ENCODE assay signal across 10 cellular contexts in the genomic region with DNA sequence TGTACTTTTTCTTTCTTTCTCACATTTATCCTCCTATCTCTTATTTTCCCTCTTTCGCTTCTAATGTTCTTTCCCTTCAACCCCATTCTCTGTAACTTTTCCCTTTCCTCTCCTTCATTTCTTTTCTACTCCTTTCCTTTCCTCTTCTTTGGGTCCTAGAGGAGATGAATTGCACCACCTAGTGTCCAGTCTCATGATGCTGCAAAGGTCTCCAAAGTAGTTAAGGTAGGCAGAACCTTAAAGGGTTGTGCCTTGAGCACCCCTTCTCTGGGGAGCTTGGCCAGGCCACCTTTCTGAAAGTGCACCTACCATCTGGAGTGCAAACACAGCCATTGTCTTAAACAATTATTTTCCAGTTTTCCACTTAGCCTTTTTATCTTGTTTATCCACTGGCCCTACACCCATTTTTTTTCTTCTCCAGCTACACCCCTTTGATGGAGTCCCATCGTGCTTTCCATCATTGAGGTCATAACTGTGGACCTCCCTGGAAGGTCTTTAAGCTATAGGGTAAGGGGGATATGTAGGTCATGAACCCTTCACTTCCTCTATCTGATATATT.
A peak's percentile ranks its signal among the peaks of the same experiment; 100 is the strongest.
DNase-seq lines count a peak whose midpoint lies in the region; ATAC-seq and TF ChIP-seq lines count a peak whose summit lies in the region.
"Had no signal": no experiment of that assay in that cellular context is flagged by ENCODE, and none has a peak within 500 bp of the region (broad histone marks: within the 10 kb centered on the region; RNA-seq: fewer than 3 reads in every experiment).

No MANE protein-coding gene starts in this region.

- H3K4me1 ChIP-seq in adrenal gland (replicated peaks in 1 of 2): no peaks in the 10 kb centered on the region
- no peaks in the 10 kb centered on the region for H3K4me1 ChIP-seq in thoracic aorta (ENCODE audit: control insufficient read depth in 1 of 2, low read depth in 2 of 2)

- ATAC-seq in Right ventricle myocardium inferior: peak; percentile 50
- ATAC-seq in thoracic aorta (ENCODE audit: insufficient number of reproducible peaks, low FRiP score, low read depth): no peak
- ATAC-seq in HG03196 (IDR thresholded peaks at IDR 0.05; ENCODE audit: unreplicated experiment): no peak
- ATAC-seq in T-helper 17 cell: no peak

- H3K27ac ChIP-seq in adrenal gland: no peak overlapping the region
- no peak overlapping the region for H3K27ac ChIP-seq in thoracic aorta

- intact Hi-C loops in Right ventricle myocardium inferior (cut with DNase I) (loop anchor here (1.0 kb wide), 1 partner anchor 249 kb away; no protein-coding TSS in a partner anchor), cardiac septum (cut with DNase I) (loop anchor here (1.0 to 10.0 kb wide), 4 partner anchors 60 to 249 kb away; no protein-coding TSS in a partner anchor), adrenal gland (cut with DNase I) (loop anchor here (5.0 to 10.0 kb wide), 2 partner anchors 70 to 247 kb away; no protein-coding TSS in a partner anchor)

- no peak overlapping the region for H3K4me3 Mint-ChIP-seq in T-helper 17 cell
- H3K4me3 Mint-ChIP-seq: central memory CD8-positive, alpha-beta T cell; stimulated activated naive CD8-positive, alpha-beta T cell treated with anti-CD3 and anti-CD28 coated beads, Interleukin-15, Interleukin-2, amounts not matched to agents 100 ng/mL and 50 ng/mL, for 24 hours had no signal

- H3K27me3 ChIP-seq in adrenal gland (no peaks in the 10 kb centered on the region), thoracic aorta (replicated peaks; ENCODE audit: insufficient read depth) (no peaks in the 10 kb centered on the region)

- DNase-seq in Right ventricle myocardium inferior (ENCODE audit: missing footprints) (no peak), cardiac septum (ENCODE audit: low spot score) (no peak), NCI-H1105 treated with DMSO at 0.1 percent for 48 hours (lab: John Stamatoyannopoulos, UW) (peak; percentile 65), adrenal gland (peak in 6 of 7 donors; percentile 24 to 58 (median 34)), iPS DF 4.7 (ENCODE audit: extremely low read depth, low spot score) (peak; percentile 41), thoracic aorta (ENCODE audit: low spot score) (no peak), T-helper 17 cell (no peak)

- 44 to 64% (median 49%) methylated on average over 2 of the region's 2 CpGs for WGBS in adrenal gland, 4 donors

- H3K4me1 Mint-ChIP-seq in T-helper 17 cell: no peaks in the 10 kb centered on the region
- H3K4me1 Mint-ChIP-seq: central memory CD8-positive, alpha-beta T cell had no signal

- TF ChIP-seq POLR2A in adrenal gland (IDR thresholded peaks at IDR 0.05): no peak

- TF ChIP-seq CTCF in adrenal gland (IDR thresholded peaks at IDR 0.05): peak; percentile 41 to 68 (median 60)
- peak; percentile 61 for TF ChIP-seq CTCF in thoracic aorta (IDR thresholded peaks at IDR 0.05)

- H3K36me3 Mint-ChIP-seq in T-helper 17 cell (ENCODE audit: low read depth): no peaks in the 10 kb centered on the region

- H3K27ac Mint-ChIP-seq in T-helper 17 cell: no peak overlapping the region
- H3K27ac Mint-ChIP-seq: stimulated activated naive CD8-positive, alpha-beta T cell treated with anti-CD3 and anti-CD28 coated beads, Interleukin-15, Interleukin-2, amounts not matched to agents 100 ng/mL and 50 ng/mL, for 24 hours had no signal

- H3K9me3 ChIP-seq in adrenal gland (replicated peaks in 1 of 3) (no peaks in the 10 kb centered on the region), thoracic aorta (no peaks in the 10 kb centered on the region), T-helper 17 cell (ENCODE audit: control insufficient read depth, low read length, poor library complexity, severe bottlenecking) (no peaks in the 10 kb centered on the region)

- H3K27me3 Mint-ChIP-seq in T-helper 17 cell: peaks cover 43% of the 10 kb centered on the region

- H3K36me3 ChIP-seq in adrenal gland (replicated peaks in 1 of 2) (no peaks in the 10 kb centered on the region), thoracic aorta (no peaks in the 10 kb centered on the region)

- no peak overlapping the region for H3K4me3 ChIP-seq in adrenal gland
- peak overlapping the region; percentile 39 for H3K4me3 ChIP-seq in thoracic aorta

Comparison
In these comparisons a context has a peak if more than half of its experiments do, and no peak if none do; other contexts are left out.
1. DNase-seq: peak in NCI-H1105 treated with DMSO at 0.1 percent for 48 hours (single experiment), adrenal gland (6 of 7) and iPS DF 4.7 (single experiment); none in Right ventricle myocardium inferior (single experiment), cardiac septum (single experiment), thoracic aorta (single experiment) and T-helper 17 cell (0 of 3).